Comparison of ENCODE assay signal across 12 cellular contexts in genomic region chr5:173923236-173924104, GRCh38. TPM values are rescaled to one million over a fixed set of nuclear protein-coding genes. Genes with fewer than 3 reads are reported as not detected.
DNase-seq lines count a peak whose midpoint lies in the region; ATAC-seq and TF ChIP-seq lines count a peak whose summit lies in the region.
"Had no signal": no experiment of that assay in that cellular context is flagged by ENCODE, and none has a peak within 500 bp of the region (broad histone marks: within the 10 kb centered on the region; RNA-seq: fewer than 3 reads in every experiment).

No MANE protein-coding gene starts in this region.

- H3K18ac ChIP-seq in IMR-90 (ENCODE audit: low read depth, low read length) = no peak overlapping the region

- peak overlapping the region; percentile 92 for H3K27ac Mint-ChIP-seq in chondrocyte (ENCODE audit: unreplicated experiment)

- dilution Hi-C loops in IMR-90 (cut with HindIII; ENCODE audit: low sequenced_read_pairs, unreplicated experiment) = no loop called here

- H3K27me3 ChIP-seq in IMR-90 (ENCODE audit: control insufficient read depth, insufficient read depth, low read length) (no peaks in the 10 kb centered on the region), left lung (no peaks in the 10 kb centered on the region)

- H3K36me3 Mint-ChIP-seq in chondrocyte (ENCODE audit: low read depth) = no peaks in the 10 kb centered on the region

- H3K23ac ChIP-seq in IMR-90 (ENCODE audit: low read depth, low read length) = no peak overlapping the region

- POLR2A ChIA-PET in IMR-90 (lab: Charles Lee; ENCODE audit: unreplicated experiment) = no interaction called here

- no peak overlapping the region for H3K27ac ChIP-seq in IMR-90 (ENCODE audit: insufficient read depth, low read length)
- peak overlapping the region; percentile 21 to 55 for H3K27ac ChIP-seq in left lung
- peak overlapping the region; percentile 23 for H3K27ac ChIP-seq in temporal lobe (ENCODE audit: low read depth, low read length)

- CTCF ChIA-PET in IMR-90 (lab: Yijun Ruan, JAX) = interaction anchor here (0.6 to 2.6 kb wide), 3 partner anchors 10 to 20 kb away, joined by 3 to 16 read pairs (median 4); no protein-coding TSS in a partner anchor

- H3K36me3 ChIP-seq in IMR-90 (ENCODE audit: control insufficient read depth, insufficient read depth, low read length) (peaks cover 2% of the 10 kb centered on the region; the same call in 1 of the 2 replicates), left lung (peaks cover 0 to 10% of the 10 kb centered on the region in 2 donors)

- peak overlapping the region; percentile 50 for H2BK5ac ChIP-seq in IMR-90 (ENCODE audit: low read depth, low read length, poor library complexity, severe bottlenecking)

- H3K9me3 Mint-ChIP-seq in chondrocyte (ENCODE audit: low read depth) = no peaks in the 10 kb centered on the region

- H3K9me3 ChIP-seq in IMR-90 (ENCODE audit: control insufficient read depth, insufficient read depth, low read length) = no peaks in the 10 kb centered on the region
- H3K9me3 ChIP-seq in left lung = no peaks in the 10 kb centered on the region

- peaks cover 43% of the 10 kb centered on the region for H3K4me1 Mint-ChIP-seq in chondrocyte (ENCODE audit: low read depth)

- no peaks in the 10 kb centered on the region for H3K27me3 Mint-ChIP-seq in chondrocyte (ENCODE audit: low read depth)

- H3K56ac ChIP-seq in IMR-90 (ENCODE audit: extremely low read depth, insufficient read depth, low read length) = no peak overlapping the region

- H2AK9ac ChIP-seq in IMR-90 (replicated peaks; ENCODE audit: low read depth, low read length, poor library complexity) = no peak overlapping the region

- no peaks in the 10 kb centered on the region for H4K20me1 ChIP-seq in IMR-90 (ENCODE audit: insufficient read depth, low read length)

- H3K9ac ChIP-seq in IMR-90 (ENCODE audit: low read depth, low read length) = no peak overlapping the region

- ATAC-seq in IMR-90 (ENCODE audit: low read depth) = peak; percentile 60
- no peak for ATAC-seq in left lung
- ATAC-seq in HG03432 (IDR thresholded peaks at IDR 0.05; ENCODE audit: unreplicated experiment) = no peak
- no peak for ATAC-seq in GM18868 (IDR thresholded peaks at IDR 0.05; ENCODE audit: unreplicated experiment)

- TF ChIP-seq CTCF in IMR-90 (conservative IDR thresholded peaks at IDR 0.05; ENCODE audit: low read depth, low read length) (no peak), chondrocyte (IDR thresholded peaks at IDR 0.05) (no peak), left lung (IDR thresholded peaks at IDR 0.05) (no peak)

- H2BK15ac ChIP-seq in IMR-90 (ENCODE audit: low read depth, low read length) = no peak overlapping the region

- H3K4ac ChIP-seq in IMR-90 (ENCODE audit: low read depth, low read length) = no peak overlapping the region

- H3K14ac ChIP-seq in IMR-90 (replicated peaks; ENCODE audit: low read depth, low read length) = no peak overlapping the region

- no TSS peak for BruUV-seq in IMR-90 (replicated peaks; lab: Mats Ljungman, UMichigan)

- 93% methylated on average over 2 of the region's 3 CpGs; no CpG with 5 or more reads in 1 of the 2 experiments for WGBS in IMR-90 (ENCODE audit: extremely low coverage in 2 of 2, insufficient read length in 1 of 2), 2 experiments

- peaks cover 7% of the 10 kb centered on the region; the same call in 1 of the 2 replicates for H3K9me1 ChIP-seq in IMR-90 (ENCODE audit: insufficient read depth, low read length)

- peak; percentile 61 for DNase-seq in IMR-90
- DNase-seq in chondrocyte (ENCODE audit: low spot score) = no peak
- DNase-seq in left lung = no peak
- no peak for DNase-seq in HuH-7.5 (ENCODE audit: low spot score)
- DNase-seq in NCI-H187 (lab: John Stamatoyannopoulos, UW) = no peak
- DNase-seq: activated CD4-positive, alpha-beta T cell treated with anti-CD3 and anti-CD28 coated beads, Interleukin-2, amount 50 U/mL, for 4 hours; central memory CD4-positive, alpha-beta T cell; HCEC 1CT; NCI-H1694 had no signal

- TF ChIP-seq POLR2A in IMR-90 (IDR thresholded peaks at IDR 0.05; ENCODE audit: low read depth, low read length) = no peak

- peaks cover 20 to 51% of the 10 kb centered on the region in 2 experiments for H3K79me1 ChIP-seq in IMR-90 (ENCODE audit: low read depth in 1 of 2, low read length in 2 of 2)

- H4K91ac ChIP-seq in IMR-90 (ENCODE audit: insufficient read depth, low read depth, low read length) = no peak overlapping the region

- peak overlapping the region; percentile 46 for H3K4me3 Mint-ChIP-seq in chondrocyte (ENCODE audit: unreplicated experiment)

- H3K4me3 ChIP-seq in IMR-90 (ENCODE audit: insufficient read depth, low read depth, low read length) (no peak overlapping the region), left lung (no peak overlapping the region)

- intact Hi-C loops in IMR-90 (cut with micrococcal nuclease) (no loop called here), left lung (cut with DNase I) (no loop called here)

- peaks cover 12% of the 10 kb centered on the region; the same call in 1 of the 2 replicates for H3K4me1 ChIP-seq in IMR-90 (ENCODE audit: control insufficient read depth, insufficient read depth, low read length)
- peaks cover 40 to 87% of the 10 kb centered on the region in 2 donors for H3K4me1 ChIP-seq in left lung

- no peak overlapping the region for H2AFZ ChIP-seq in IMR-90 (replicated peaks; ENCODE audit: low read length, poor library complexity)

- no peak overlapping the region for H2BK20ac ChIP-seq in IMR-90 (ENCODE audit: low read depth, low read length)

- no peak overlapping the region for H4K8ac ChIP-seq in IMR-90 (ENCODE audit: low read depth in 2 of 2, low read length in 2 of 2)

- no peak overlapping the region for H3K4me2 ChIP-seq in IMR-90 (ENCODE audit: low read depth, low read length)

- in situ Hi-C loops in IMR-90 (cut with MboI; ENCODE audit: low sequenced_read_pairs) = no loop called here

- peak overlapping the region; percentile 75; the same call in 1 of the 2 replicates for H2AK5ac ChIP-seq in IMR-90 (ENCODE audit: low read depth, low read length)

- H4K5ac ChIP-seq in IMR-90 (ENCODE audit: low read depth, low read length) = no peak overlapping the region

- no peak overlapping the region for H2BK120ac ChIP-seq in IMR-90 (ENCODE audit: low read depth, low read length)

- TF ChIP-seq RAD21 in IMR-90 (IDR thresholded peaks at IDR 0.05; ENCODE audit: low read length) = no peak

TF ChIP-seq in IMR-90, 13 proteins besides CTCF, POLR2A, EP300 and RAD21:
- TF ChIP-seq MAZ (IDR thresholded peaks at IDR 0.05; ENCODE audit: borderline replicate concordance, low read depth, low read length) (no peak), USF2 (IDR thresholded peaks at IDR 0.05; ENCODE audit: low read depth, low read length) (no peak), RFX5 (IDR thresholded peaks at IDR 0.05; ENCODE audit: low read depth, low read length) (no peak), MXI1 (IDR thresholded peaks at IDR 0.05; ENCODE audit: borderline replicate concordance, low read depth, low read length) (no peak), RCOR1 (IDR thresholded peaks at IDR 0.05; ENCODE audit: insufficient replicate concordance, low read length) (no peak), SMC3 (IDR thresholded peaks at IDR 0.05; ENCODE audit: low read depth, low read length) (no peak), CHD1 (IDR thresholded peaks at IDR 0.05; ENCODE audit: low read depth, low read length) (no peak), BHLHE40 (IDR thresholded peaks at IDR 0.05; ENCODE audit: low read depth, low read length) (no peak), NFE2L2 (IDR thresholded peaks at IDR 0.05; ENCODE audit: low read depth, low read length) (no peak), CEBPB (IDR thresholded peaks at IDR 0.05; ENCODE audit: low read depth, low read length) (no peak), ELK1 (IDR thresholded peaks at IDR 0.05; ENCODE audit: borderline replicate concordance, low read depth, low read length) (no peak), FOS (IDR thresholded peaks at IDR 0.05; ENCODE audit: low read depth, low read length) (no peak)
TF ChIP-seq in IMR-90: peak in this region for 0.

RNA-seq across cellular contexts. Expression of gene CPEB4, which starts 35.3 kb away (rescaled TPM):
- 22.6 and 24.2 TPM in 2 replicates for total RNA-seq in IMR-90 (2012; rRNA removed)
- 7.8 and 8.5 TPM in 2 replicates for polyA plus RNA-seq in IMR-90 (2012; rRNA removed)
- polyA plus RNA-seq in IMR-90 (2012; cell fraction: cytosol; rRNA removed) = 2.8 and 2.9 TPM in 2 replicates
- 3.1 and 21.7 TPM in 2 replicates for polyA plus RNA-seq in IMR-90 (2012; cell fraction: nucleus; rRNA removed; ENCODE audit: low replicate concordance)
- 24.7 to 27.7 TPM (median 27.1 TPM) in 3 replicates for total RNA-seq in chondrocyte
- 10 to 100 TPM; 52.5 to 59.6 TPM for total RNA-seq in left lung
- total RNA-seq in temporal lobe = 78.7 TPM
